In genomic region chr7:106616692-106617052, GRCh38 we compare ENCODE assay signal across 32 cellular contexts.
"Had no signal": no experiment of that assay in that cellular context is flagged by ENCODE, and none has a peak within 500 bp of the region (broad histone marks: within the 10 kb centered on the region; RNA-seq: fewer than 3 reads in every experiment).

No MANE protein-coding gene starts in this region.

- H3K4me1 Mint-ChIP-seq: activated CD4-positive, alpha-beta T cell treated with anti-CD3 and anti-CD28 coated beads, Interleukin-2, amount 10 ng/mL, durations not matched to agents 24 days and 14 days; activated naive CD4-positive, alpha-beta T cell treated with anti-CD3 and anti-CD28 coated beads, Interleukin-2, amount 10 ng/mL, durations not matched to agents 7 days and 5 days; activated naive CD8-positive, alpha-beta T cell treated with anti-CD3 and anti-CD28 coated beads, Interleukin-2, amount 10 ng/mL, durations not matched to agents 7 days and 5 days; central memory CD8-positive, alpha-beta T cell; naive B cell; nephron progenitor cell; stimulated activated naive CD8-positive, alpha-beta T cell treated with anti-CD3 and anti-CD28 coated beads, Interleukin-15, amount 100 ng/mL, for 72 hours had no signal

- H3K4me3 ChIP-seq: gastroesophageal sphincter, hepatocyte, left ventricle myocardium inferior, ovary, prostate gland, skin epidermis, thyroid gland, upper lobe of left lung had no signal

- H3K79me2 ChIP-seq: hepatocyte had no signal

- ATAC-seq: gastroesophageal sphincter; sciatic nerve; stimulated activated naive CD8-positive, alpha-beta T cell treated with anti-CD3 and anti-CD28 coated beads, Interleukin-15, amount 100 ng/mL, for 72 hours had no signal

- H3K9me3 ChIP-seq: neutrophil, ovary, prostate gland, thyroid gland had no signal

- H3K9me3 Mint-ChIP-seq: activated naive CD4-positive, alpha-beta T cell treated with anti-CD3 and anti-CD28 coated beads, Interleukin-2, amount 10 ng/mL, durations not matched to agents 7 days and 5 days had no signal

- H2AFZ ChIP-seq: hepatocyte had no signal

- H3K4me2 ChIP-seq: hepatocyte had no signal

- H3K36me3 ChIP-seq: gastroesophageal sphincter, left ventricle myocardium inferior, neutrophil, ovary, prostate gland, thyroid gland, upper lobe of left lung had no signal

- DNase-seq: activated CD4-positive, alpha-beta memory T cell treated with anti-CD3 and anti-CD28 coated beads for 36 hours; activated CD4-positive, alpha-beta T cell treated with anti-CD3 and anti-CD28 coated beads, Interleukin-2, amount 10 ng/mL, durations not matched to agents 24 days and 14 days; activated CD4-positive, CD25-positive, alpha-beta regulatory T cell treated with anti-CD3 and anti-CD28 coated beads, Interleukin-2, amount 50 U/mL, for 72 hours; activated CD8-positive, alpha-beta memory T cell treated with anti-CD3 and anti-CD28 coated beads, Interleukin-2, amount 50 U/mL, for 4 hours; activated effector memory CD4-positive, alpha-beta T cell treated with anti-CD3 and anti-CD28 coated beads, Interleukin-2, amount 50 U/mL, for 16 hours; activated naive CD4-positive, alpha-beta T cell treated with anti-CD3 and anti-CD28 coated beads, Interleukin-2, amount 10 ng/mL, durations not matched to agents 7 days and 5 days; activated naive CD8-positive, alpha-beta T cell treated with anti-CD3 and anti-CD28 coated beads, Interleukin-2, amount 10 ng/mL, durations not matched to agents 7 days and 5 days; activated T-cell treated with anti-CD3 and anti-CD28 coated beads, Interleukin-2, amount 50 U/mL, for 1 hour; amygdala; dermis blood vessel endothelial cell; effector CD4-positive, alpha-beta T cell; islet precursor cell; left ventricle myocardium inferior; naive B cell; nephron progenitor cell; ovary; retina; stimulated activated CD4-positive, alpha-beta T cell treated with anti-CD3 and anti-CD28 coated beads, Interleukin-12 subunit alpha, Interleukin-12 subunit beta, amount 100 ng/mL, for 4 hours; stimulated activated CD4-positive, alpha-beta T cell treated with anti-CD3 and anti-CD28 coated beads, Interleukin-4, amount 100 ng/mL, for 1 hour; stimulated activated naive CD8-positive, alpha-beta T cell treated with anti-CD3 and anti-CD28 coated beads, Interleukin-15, amount 100 ng/mL, for 72 hours; substantia nigra; T-helper 2 cell; thyroid gland; upper lobe of left lung had no signal

- H3K36me3 Mint-ChIP-seq: activated naive CD4-positive, alpha-beta T cell treated with anti-CD3 and anti-CD28 coated beads, Interleukin-2, amount 10 ng/mL, durations not matched to agents 7 days and 5 days; naive B cell had no signal

- H3K27me3 Mint-ChIP-seq: stimulated activated naive CD8-positive, alpha-beta T cell treated with anti-CD3 and anti-CD28 coated beads, Interleukin-15, amount 100 ng/mL, for 72 hours had no signal

- H3K4me3 Mint-ChIP-seq: activated CD4-positive, alpha-beta memory T cell treated with anti-CD3 and anti-CD28 coated beads for 36 hours; activated CD4-positive, alpha-beta T cell treated with anti-CD3 and anti-CD28 coated beads, Interleukin-2, amount 10 ng/mL, durations not matched to agents 24 days and 14 days; activated naive CD4-positive, alpha-beta T cell treated with anti-CD3 and anti-CD28 coated beads, Interleukin-2, amount 10 ng/mL, durations not matched to agents 7 days and 5 days; activated naive CD8-positive, alpha-beta T cell treated with anti-CD3 and anti-CD28 coated beads, Interleukin-2, amount 10 ng/mL, durations not matched to agents 7 days and 5 days; activated T-helper 1 cell treated with anti-CD3 and anti-CD28 coated beads, Interleukin-12 subunit alpha, Interleukin-12 subunit beta, Interleukin-2, Interleukin-4 antibody, amounts not matched to agents 30 ng/mL and 10 ng/mL and 1 ng/mL, durations not matched to agents 14 hours and 24 hours and 36 hours; central memory CD8-positive, alpha-beta T cell; naive B cell; nephron progenitor cell; stimulated activated naive CD8-positive, alpha-beta T cell treated with anti-CD3 and anti-CD28 coated beads, Interleukin-15, amount 100 ng/mL, for 72 hours had no signal

- H3K27ac ChIP-seq: gastroesophageal sphincter, hepatocyte, left ventricle myocardium inferior, neutrophil, ovary, prostate gland, thyroid gland, upper lobe of left lung had no signal

- H3K27ac Mint-ChIP-seq: activated CD4-positive, alpha-beta memory T cell treated with anti-CD3 and anti-CD28 coated beads for 36 hours; activated CD4-positive, alpha-beta T cell treated with anti-CD3 and anti-CD28 coated beads, Interleukin-2, amount 10 ng/mL, durations not matched to agents 24 days and 14 days; activated naive CD4-positive, alpha-beta T cell treated with anti-CD3 and anti-CD28 coated beads, Interleukin-2, amount 10 ng/mL, durations not matched to agents 7 days and 5 days; activated naive CD8-positive, alpha-beta T cell treated with anti-CD3 and anti-CD28 coated beads, Interleukin-2, amount 10 ng/mL, durations not matched to agents 7 days and 5 days; activated T-helper 1 cell treated with anti-CD3 and anti-CD28 coated beads, Interleukin-12 subunit alpha, Interleukin-12 subunit beta, Interleukin-2, Interleukin-4 antibody, amounts not matched to agents 30 ng/mL and 10 ng/mL and 1 ng/mL, durations not matched to agents 14 hours and 24 hours and 36 hours; nephron progenitor cell; stimulated activated naive CD8-positive, alpha-beta T cell treated with anti-CD3 and anti-CD28 coated beads, Interleukin-15, amount 100 ng/mL, for 72 hours had no signal

- H3K4me1 ChIP-seq: prostate gland, upper lobe of left lung had no signal

- H3K27me3 ChIP-seq: gastroesophageal sphincter, hepatocyte, neutrophil, ovary, thyroid gland, upper lobe of left lung had no signal
